Comparison of ENCODE assay signal across 18 cellular contexts in the genomic region with DNA sequence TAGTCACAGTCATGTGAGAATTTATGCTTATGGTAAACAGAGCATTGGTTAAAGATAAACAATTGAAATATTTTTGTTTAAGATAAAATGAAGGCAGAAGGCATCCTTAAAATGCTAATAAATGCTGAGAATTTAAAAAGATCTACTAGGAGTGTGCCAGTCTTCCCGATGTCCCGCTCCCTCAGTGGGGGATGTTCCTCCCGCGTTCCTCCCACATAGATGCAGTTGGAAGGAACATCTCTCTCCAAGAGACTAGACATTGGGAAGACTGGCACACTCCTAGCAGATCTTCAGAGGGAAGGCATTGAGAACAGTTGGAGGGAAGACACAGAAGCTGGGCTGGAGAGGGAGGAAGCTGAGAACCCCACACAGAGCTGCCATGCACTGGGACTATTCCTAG.
DNase-seq lines count a peak whose midpoint lies in the region; ATAC-seq and TF ChIP-seq lines count a peak whose summit lies in the region.
"Had no signal": no experiment of that assay in that cellular context is flagged by ENCODE, and none has a peak within 500 bp of the region (broad histone marks: within the 10 kb centered on the region; RNA-seq: fewer than 3 reads in every experiment).

No MANE protein-coding gene starts in this region.

- no peaks in the 10 kb centered on the region for H3K27me3 ChIP-seq in IMR-90 (ENCODE audit: control insufficient read depth, insufficient read depth, low read length)
- no peaks in the 10 kb centered on the region for H3K27me3 ChIP-seq in Panc1 (ENCODE audit: control insufficient read depth, insufficient read depth, low read length)
- H3K27me3 ChIP-seq: BLaER1 had no signal

- H3K4me3 ChIP-seq in IMR-90 (ENCODE audit: insufficient read depth, low read depth, low read length) (no peak overlapping the region), Panc1 (ENCODE audit: low read depth in 2 of 2, low read length in 2 of 2) (no peak overlapping the region)
- H3K4me3 ChIP-seq: BLaER1 had no signal

- H4K8ac ChIP-seq in IMR-90 (ENCODE audit: low read depth in 2 of 2, low read length in 2 of 2) = no peak overlapping the region

- peak overlapping the region; percentile 58; the same call in 1 of the 3 replicates for H2BK15ac ChIP-seq in IMR-90 (ENCODE audit: low read depth, low read length)

- H3K36me3 ChIP-seq in IMR-90 (ENCODE audit: control insufficient read depth, insufficient read depth, low read length) (no peaks in the 10 kb centered on the region), Panc1 (ENCODE audit: control insufficient read depth, insufficient read depth, low read length) (no peaks in the 10 kb centered on the region)
- H3K36me3 ChIP-seq: BLaER1 had no signal

- DNase-seq in IMR-90 (no peak), Panc1 (ENCODE audit: low read depth, low spot score) (no peak)
- DNase-seq: 8988T; AML-193; C1 segment of cervical spinal cord; Caco-2; Calu3; CD4-positive, alpha-beta T cell; CD8-positive, alpha-beta T cell; DMS79 treated with DMSO at 0.1 percent for 48 hours; GF-D8 had no signal

- H3K9me3 ChIP-seq in IMR-90 (ENCODE audit: control insufficient read depth, insufficient read depth, low read length) = no peaks in the 10 kb centered on the region
- no peaks in the 10 kb centered on the region for H3K9me3 ChIP-seq in Panc1 (ENCODE audit: control insufficient read depth, insufficient read depth, low read depth, low read length)
- H3K9me3 ChIP-seq: BLaER1 had no signal

- no peak overlapping the region for H2BK5ac ChIP-seq in IMR-90 (ENCODE audit: low read depth, low read length, poor library complexity, severe bottlenecking)

- POLR2A ChIA-PET in IMR-90 (lab: Charles Lee; ENCODE audit: unreplicated experiment) = no interaction called here
- POLR2A ChIA-PET in Panc1 (lab: Charles Lee) = no interaction called here

- H4K20me1 ChIP-seq in IMR-90 (ENCODE audit: insufficient read depth, low read length) = no peaks in the 10 kb centered on the region
- H4K20me1 ChIP-seq: BLaER1 had no signal

- dilution Hi-C loops in IMR-90 (cut with HindIII; ENCODE audit: low sequenced_read_pairs, unreplicated experiment) = no loop called here

- H2BK120ac ChIP-seq in IMR-90 (ENCODE audit: low read depth, low read length) = 0 out of 2 replicates have a peak overlapping the region, but pooled peaks have one; percentile 13

- intact Hi-C loops in IMR-90 (cut with micrococcal nuclease) = no loop called here
- intact Hi-C loops in Panc1 (cut with micrococcal nuclease; ENCODE audit: unreplicated experiment) = loop anchor here (10.0 kb wide), 2 partner anchors 111 to 179 kb away; no protein-coding TSS in a partner anchor

- no peak overlapping the region for H3K23ac ChIP-seq in IMR-90 (ENCODE audit: low read depth, low read length)

- no CpG with 5 or more reads among the region's 4 CpGs for WGBS in IMR-90 (ENCODE audit: extremely low coverage in 2 of 2, insufficient read length in 1 of 2), 2 experiments

- no peak overlapping the region for H2AK9ac ChIP-seq in IMR-90 (replicated peaks; ENCODE audit: low read depth, low read length, poor library complexity)

- no peak overlapping the region for H3K4me2 ChIP-seq in IMR-90 (ENCODE audit: low read depth, low read length)
- H3K4me2 ChIP-seq: BLaER1 had no signal

- H2AFZ ChIP-seq in IMR-90 (replicated peaks; ENCODE audit: low read length, poor library complexity) = no peak overlapping the region

- H3K14ac ChIP-seq in IMR-90 (replicated peaks; ENCODE audit: low read depth, low read length) = no peak overlapping the region

- H3K4me1 ChIP-seq in IMR-90 (ENCODE audit: control insufficient read depth, insufficient read depth, low read length) (peaks cover 8% of the 10 kb centered on the region), Panc1 (ENCODE audit: control insufficient read depth, insufficient read depth, low read length) (no peaks in the 10 kb centered on the region; the same call in 1 of the 2 replicates)
- H3K4me1 ChIP-seq: BLaER1 had no signal

- no peak overlapping the region for H3K56ac ChIP-seq in IMR-90 (ENCODE audit: extremely low read depth, insufficient read depth, low read length)

- H3K9ac ChIP-seq in IMR-90 (ENCODE audit: low read depth, low read length) = no peak overlapping the region
- H3K9ac ChIP-seq: BLaER1 had no signal

- no peak for TF ChIP-seq POLR2A in IMR-90 (IDR thresholded peaks at IDR 0.05; ENCODE audit: low read depth, low read length)

- peaks cover 5% of the 10 kb centered on the region; the same call in 1 of the 2 replicates for H3K9me1 ChIP-seq in IMR-90 (ENCODE audit: insufficient read depth, low read length)

- ATAC-seq in IMR-90 (ENCODE audit: low read depth) (no peak), Panc1 (no peak), HG03342 (IDR thresholded peaks at IDR 0.05; ENCODE audit: unreplicated experiment) (no peak), GM21619 (IDR thresholded peaks at IDR 0.05; ENCODE audit: unreplicated experiment) (no peak), GM18909 (IDR thresholded peaks at IDR 0.05; ENCODE audit: poor library complexity, unreplicated experiment) (no peak), GM21367 (IDR thresholded peaks at IDR 0.05; ENCODE audit: unreplicated experiment) (no peak)
- ATAC-seq: CD8-positive, alpha-beta T cell had no signal

- H3K27ac ChIP-seq in 22Rv1 (peak overlapping the region; percentile 62; the same call in 1 of the 2 replicates), C4-2B (0 out of 2 replicates have a peak overlapping the region, but pooled peaks have one; percentile 0), IMR-90 (ENCODE audit: insufficient read depth, low read length) (no peak overlapping the region), Panc1 (ENCODE audit: low read length) (peak overlapping the region; percentile 2; the same call in 1 of the 2 replicates)
- H3K27ac ChIP-seq: BLaER1 had no signal

- no peak overlapping the region for H3K18ac ChIP-seq in IMR-90 (ENCODE audit: low read depth, low read length)

- no peak overlapping the region for H4K5ac ChIP-seq in IMR-90 (ENCODE audit: low read depth, low read length)

- no peaks in the 10 kb centered on the region for H3K79me1 ChIP-seq in IMR-90 (ENCODE audit: low read depth in 1 of 2, low read length in 2 of 2)

- CTCF ChIA-PET in IMR-90 (lab: Yijun Ruan, JAX) = interaction anchor here (1.8 kb wide), 1 partner anchor 10 kb away, joined by 3 read pairs; no protein-coding TSS in a partner anchor
- CTCF ChIA-PET in Panc1 (lab: Charles Lee) = no interaction called here

- H3K4ac ChIP-seq in IMR-90 (ENCODE audit: low read depth, low read length) = no peak overlapping the region; the same call in 1 of the 2 replicates

- BruUV-seq in IMR-90 (replicated peaks; lab: Mats Ljungman, UMichigan) (no TSS peak), Panc1 (replicated peaks; lab: Mats Ljungman, UMichigan) (no TSS peak)

- peak overlapping the region; percentile 26; the same call in 1 of the 2 replicates for H2BK20ac ChIP-seq in IMR-90 (ENCODE audit: low read depth, low read length)

- in situ Hi-C loops in IMR-90 (cut with MboI; ENCODE audit: low sequenced_read_pairs) = no loop called here
- in situ Hi-C loops in Panc1 (cut with HindIII; ENCODE audit: low pct_unique_long_range_greater_than_20kb, low sequenced_read_pairs) = no loop called here

- H2AK5ac ChIP-seq in IMR-90 (ENCODE audit: low read depth, low read length) = no peak overlapping the region

- H4K91ac ChIP-seq in IMR-90 (ENCODE audit: insufficient read depth, low read depth, low read length) = no peak overlapping the region; the same call in 1 of the 2 replicates

- no peak for TF ChIP-seq CTCF in 22Rv1 (IDR thresholded peaks at IDR 0.05)
- no peak for TF ChIP-seq CTCF in C4-2B (conservative IDR thresholded peaks at IDR 0.05)
- no peak for TF ChIP-seq CTCF in IMR-90 (conservative IDR thresholded peaks at IDR 0.05; ENCODE audit: low read depth, low read length)
- no peak for TF ChIP-seq CTCF in Panc1 (IDR thresholded peaks at IDR 0.05)

- TF ChIP-seq RAD21 in IMR-90 (IDR thresholded peaks at IDR 0.05; ENCODE audit: low read length) = no peak

TF ChIP-seq in IMR-90, 13 proteins besides CTCF, POLR2A, EP300 and RAD21:
- TF ChIP-seq SMC3 (IDR thresholded peaks at IDR 0.05; ENCODE audit: low read depth, low read length) (no peak), MAFK (IDR thresholded peaks at IDR 0.05; ENCODE audit: low read depth, low read length) (no peak), MXI1 (IDR thresholded peaks at IDR 0.05; ENCODE audit: borderline replicate concordance, low read depth, low read length) (no peak), CEBPB (IDR thresholded peaks at IDR 0.05; ENCODE audit: low read depth, low read length) (no peak), BHLHE40 (IDR thresholded peaks at IDR 0.05; ENCODE audit: low read depth, low read length) (no peak), RCOR1 (IDR thresholded peaks at IDR 0.05; ENCODE audit: insufficient replicate concordance, low read length) (no peak), NFE2L2 (IDR thresholded peaks at IDR 0.05; ENCODE audit: low read depth, low read length) (no peak)
- TF ChIP-seq, protein P1, sequence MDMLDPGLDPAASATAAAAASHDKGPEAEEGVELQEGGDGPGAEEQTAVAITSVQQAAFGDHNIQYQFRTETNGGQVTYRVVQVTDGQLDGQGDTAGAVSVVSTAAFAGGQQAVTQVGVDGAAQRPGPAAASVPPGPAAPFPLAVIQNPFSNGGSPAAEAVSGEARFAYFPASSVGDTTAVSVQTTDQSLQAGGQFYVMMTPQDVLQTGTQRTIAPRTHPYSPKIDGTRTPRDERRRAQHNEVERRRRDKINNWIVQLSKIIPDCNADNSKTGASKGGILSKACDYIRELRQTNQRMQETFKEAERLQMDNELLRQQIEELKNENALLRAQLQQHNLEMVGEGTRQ (IDR thresholded peaks at IDR 0.05; ENCODE audit: low read depth, low read length) = no peak
